In the genomic region with DNA sequence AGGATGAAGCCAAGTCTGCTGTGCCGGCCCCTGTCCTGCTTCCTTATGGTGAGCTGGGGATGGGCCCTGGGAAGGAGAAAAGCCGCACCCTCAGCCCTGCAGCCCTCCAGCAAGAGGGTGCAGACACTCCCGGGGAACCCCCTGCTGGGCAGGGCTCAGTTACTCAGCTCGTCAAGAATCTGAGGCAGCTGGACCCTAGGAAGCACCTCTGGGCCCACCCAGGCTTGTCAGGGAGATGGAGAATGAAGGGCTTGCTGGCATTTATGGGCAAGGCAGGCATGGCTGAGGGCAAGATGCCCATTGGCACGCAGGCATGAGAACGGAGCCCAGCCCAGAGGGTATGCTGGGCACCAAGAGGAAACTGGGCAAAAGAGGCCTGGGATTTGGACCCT, we compare ENCODE assay signal across 20 cellular contexts. TPM values are rescaled to one million over a fixed set of nuclear protein-coding genes. Genes with fewer than 3 reads are reported as not detected.
A peak's percentile ranks its signal among the peaks of the same experiment; 100 is the strongest.
DNase-seq lines count a peak whose midpoint lies in the region; TF ChIP-seq lines count a peak whose summit lies in the region.
"Had no signal": no experiment of that assay in that cellular context is flagged by ENCODE, and none has a peak within 500 bp of the region (broad histone marks: within the 10 kb centered on the region; RNA-seq: fewer than 3 reads in every experiment).

No MANE protein-coding gene starts in this region.

- peaks cover 43% of the 10 kb centered on the region for H3K4me1 Mint-ChIP-seq in T-helper 2 cell treated with Interferon-gamma antibody and Interleukin-4, amounts not matched to agents 5 μg/mL and 100 μg/mL, for 36 hours (ENCODE audit: low read depth)
- H3K4me1 Mint-ChIP-seq in endodermal cell = peaks cover 9% of the 10 kb centered on the region
- H3K4me1 Mint-ChIP-seq in osteocyte (ENCODE audit: unreplicated experiment) = peaks cover 59% of the 10 kb centered on the region

- 89 to 91% methylated on average over 3 to 6 of the region's 6 CpGs for WGBS in endodermal cell (ENCODE audit: insufficient coverage in 1 of 2, insufficient read length in 1 of 2), 2 experiments

- TF ChIP-seq CTCF in endodermal cell (conservative IDR thresholded peaks at IDR 0.05) = no peak
- TF ChIP-seq CTCF in osteocyte (IDR thresholded peaks at IDR 0.05) = no peak
- TF ChIP-seq CTCF in WERI-Rb-1 (IDR thresholded peaks at IDR 0.05; ENCODE audit: low read depth, low read length) = no peak

- no peak overlapping the region for H3K4me3 Mint-ChIP-seq in T-helper 2 cell treated with Interferon-gamma antibody and Interleukin-4, amounts not matched to agents 5 μg/mL and 100 μg/mL, for 36 hours
- no peak overlapping the region for H3K4me3 Mint-ChIP-seq in endodermal cell
- H3K4me3 Mint-ChIP-seq in osteocyte (ENCODE audit: unreplicated experiment) = no peak overlapping the region
- H3K4me3 Mint-ChIP-seq: stimulated activated naive CD8-positive, alpha-beta T cell treated with anti-CD3 and anti-CD28 coated beads, Interleukin-15, Interleukin-2, amounts not matched to agents 100 ng/mL and 50 ng/mL, for 24 hours had no signal

- H3K27me3 Mint-ChIP-seq in T-helper 2 cell treated with Interferon-gamma antibody and Interleukin-4, amounts not matched to agents 5 μg/mL and 100 μg/mL, for 36 hours (ENCODE audit: low read depth) = no peaks in the 10 kb centered on the region
- H3K27me3 Mint-ChIP-seq in endodermal cell (ENCODE audit: insufficient read depth) (no peaks in the 10 kb centered on the region), osteocyte (ENCODE audit: unreplicated experiment) (no peaks in the 10 kb centered on the region)
- H3K27me3 Mint-ChIP-seq: stimulated activated naive CD8-positive, alpha-beta T cell treated with anti-CD3 and anti-CD28 coated beads, Interleukin-15, Interleukin-2, amounts not matched to agents 100 ng/mL and 50 ng/mL, for 24 hours had no signal

- DNase-seq in T-helper 2 cell treated with Interferon-gamma antibody and Interleukin-4, amounts not matched to agents 5 μg/mL and 100 μg/mL, for 36 hours (ENCODE audit: low spot score) = no peak
- DNase-seq in T-helper 2 cell = no peak
- no peak for DNase-seq in endodermal cell
- DNase-seq in osteocyte (ENCODE audit: extremely low spot score, unreplicated experiment) = no peak
- no peak for DNase-seq in NCI-H2171 (lab: John Stamatoyannopoulos, UW)
- no peak for DNase-seq in activated effector memory CD4-positive, alpha-beta T cell treated with Interleukin-2 at 50 U/mL for 16 hours
- no peak for DNase-seq in WERI-Rb-1
- DNase-seq: amniotic stem cell; DMS53; NCI-H345; SHP77; stimulated activated CD4-positive, alpha-beta T cell treated with anti-CD3 and anti-CD28 coated beads, Interleukin-12 subunit alpha, Interleukin-12 subunit beta, amount 100 ng/mL, for 4 hours; T-helper 1 cell had no signal

- H3K9ac ChIP-seq in endodermal cell (ENCODE audit: extremely low read depth, low read length, poor library complexity, severe bottlenecking) = no peak overlapping the region
- H3K9ac ChIP-seq: KMS-11 had no signal

- no peaks in the 10 kb centered on the region for H3K36me3 ChIP-seq in endodermal cell (ENCODE audit: control insufficient read depth, insufficient read depth, low read length)
- peaks cover 33% of the 10 kb centered on the region for H3K36me3 ChIP-seq in WERI-Rb-1

- no peak for TF ChIP-seq RAD21 in Ishikawa (IDR thresholded peaks at IDR 0.05; ENCODE audit: low read depth)

- H3K27ac ChIP-seq in endodermal cell (ENCODE audit: low read depth, low read length) = peak overlapping the region; percentile 10
- H3K27ac ChIP-seq in WERI-Rb-1 = no peak overlapping the region; the same call in 1 of the 2 replicates
- H3K27ac ChIP-seq: 22Rv1, KMS-11 had no signal

- H3K4me3 ChIP-seq in endodermal cell (ENCODE audit: low read length) = no peak overlapping the region
- H3K4me3 ChIP-seq in WERI-Rb-1 (ENCODE audit: low read depth, low read length) = no peak overlapping the region
- H3K4me3 ChIP-seq: upper lobe of left lung had no signal

- peak; percentile 46; the same call in 1 of the 2 replicates for TF ChIP-seq EP300 in Ishikawa (IDR thresholded peaks at IDR 0.05; ENCODE audit: borderline replicate concordance)

- H3K9me3 ChIP-seq in endodermal cell (ENCODE audit: control insufficient read depth, low read length) (no peaks in the 10 kb centered on the region), WERI-Rb-1 (ENCODE audit: severe bottlenecking) (no peaks in the 10 kb centered on the region)
- H3K9me3 ChIP-seq: left lung, upper lobe of left lung had no signal

- H3K27me3 ChIP-seq in endodermal cell (ENCODE audit: control insufficient read depth, insufficient read depth, low read length, poor library complexity, severe bottlenecking) = no peaks in the 10 kb centered on the region
- no peaks in the 10 kb centered on the region for H3K27me3 ChIP-seq in WERI-Rb-1 (ENCODE audit: insufficient read depth, low read depth, severe bottlenecking)
- H3K27me3 ChIP-seq: left lung, upper lobe of left lung had no signal

- H3K36me3 Mint-ChIP-seq in T-helper 2 cell treated with Interferon-gamma antibody and Interleukin-4, amounts not matched to agents 5 μg/mL and 100 μg/mL, for 36 hours (ENCODE audit: low read depth) = peaks cover 6% of the 10 kb centered on the region
- H3K36me3 Mint-ChIP-seq in endodermal cell (ENCODE audit: low read depth) = no peaks in the 10 kb centered on the region
- no peaks in the 10 kb centered on the region for H3K36me3 Mint-ChIP-seq in osteocyte (ENCODE audit: unreplicated experiment)

- no peaks in the 10 kb centered on the region for H3K4me1 ChIP-seq in endodermal cell (ENCODE audit: control insufficient read depth, insufficient read depth, low read length)

- no peaks in the 10 kb centered on the region for H3K9me3 Mint-ChIP-seq in T-helper 2 cell treated with Interferon-gamma antibody and Interleukin-4, amounts not matched to agents 5 μg/mL and 100 μg/mL, for 36 hours
- no peaks in the 10 kb centered on the region for H3K9me3 Mint-ChIP-seq in endodermal cell
- no peaks in the 10 kb centered on the region for H3K9me3 Mint-ChIP-seq in osteocyte (ENCODE audit: unreplicated experiment)
- H3K9me3 Mint-ChIP-seq: activated T-helper 2 cell treated with anti-CD3 and anti-CD28 coated beads, Interferon-gamma antibody, Interleukin-2, Interleukin-4, amounts not matched to agents 10 μg/mL and 5 μg/mL and 100 μg/mL, durations not matched to agents 14 hours and 24 hours and 36 hours; stimulated activated naive CD8-positive, alpha-beta T cell treated with anti-CD3 and anti-CD28 coated beads, Interleukin-15, Interleukin-2, amounts not matched to agents 100 ng/mL and 50 ng/mL, for 24 hours had no signal

- peak overlapping the region; percentile 20 for H3K27ac Mint-ChIP-seq in T-helper 2 cell treated with Interferon-gamma antibody and Interleukin-4, amounts not matched to agents 5 μg/mL and 100 μg/mL, for 36 hours
- H3K27ac Mint-ChIP-seq in endodermal cell (no peak overlapping the region), osteocyte (ENCODE audit: unreplicated experiment) (peak overlapping the region; percentile 67)
- H3K27ac Mint-ChIP-seq: activated T-helper 2 cell treated with anti-CD3 and anti-CD28 coated beads, Interferon-gamma antibody, Interleukin-2, Interleukin-4, amounts not matched to agents 10 μg/mL and 5 μg/mL and 100 μg/mL, durations not matched to agents 14 hours and 24 hours and 36 hours; stimulated activated naive CD8-positive, alpha-beta T cell treated with anti-CD3 and anti-CD28 coated beads, Interleukin-15, Interleukin-2, amounts not matched to agents 100 ng/mL and 50 ng/mL, for 24 hours had no signal

TF ChIP-seq in Ishikawa, 13 proteins besides CTCF, POLR2A, EP300 and RAD21:
- TF ChIP-seq CEBPB (IDR thresholded peaks at IDR 0.05) (no peak), TEAD4 (IDR thresholded peaks at IDR 0.05) (peak; percentile 50; the same call in 1 of the 2 replicates)

RNA-seq across cellular contexts. Expression of gene RELT, which starts 12.9 kb away (rescaled TPM):
- total RNA-seq in endodermal cell (1 to 10 TPM; 6.9 to 8.9 TPM), osteocyte (3.3 and 4.1 TPM in 2 replicates)
- polyA plus RNA-seq in endodermal cell (2013, experiment 1 of 2) = 7.8 TPM
- polyA plus RNA-seq in endodermal cell (2013, experiment 2 of 2) = 8.4 TPM
